14 cellular contexts compared by ENCODE assay signal in the genomic region with DNA sequence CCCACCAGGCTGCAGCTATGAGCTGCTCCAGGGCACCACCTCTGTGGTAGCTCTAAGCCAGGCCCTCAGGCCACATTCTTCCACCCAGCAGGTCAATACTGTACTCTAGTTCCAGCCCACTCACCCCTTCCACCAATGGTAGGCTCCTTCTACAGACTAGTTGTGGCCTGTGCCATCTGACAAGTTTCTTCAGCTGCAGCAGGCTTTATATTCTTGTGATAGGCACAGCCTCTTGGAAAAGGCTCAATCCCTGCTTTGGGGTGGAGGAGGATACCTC. TPM values are rescaled to one million over a fixed set of nuclear protein-coding genes. Genes with fewer than 3 reads are reported as not detected.
DNase-seq lines count a peak whose midpoint lies in the region; ATAC-seq, FAIRE-seq and TF ChIP-seq lines count a peak whose summit lies in the region.
"Had no signal": no experiment of that assay in that cellular context is flagged by ENCODE, and none has a peak within 500 bp of the region (broad histone marks: within the 10 kb centered on the region; RNA-seq: fewer than 3 reads in every experiment).

No MANE protein-coding gene starts in this region.

- H3K27me3 Mint-ChIP-seq in activated CD4-positive, alpha-beta T cell treated with anti-CD3 and anti-CD28 coated beads, Interleukin-2, amount 10 ng/mL, durations not matched to agents 24 days and 14 days = no peaks in the 10 kb centered on the region

- H3K9ac ChIP-seq in HepG2 (ENCODE audit: insufficient read depth, low read depth, low read length) = no peak overlapping the region

- CTCF ChIA-PET in HepG2 (lab: Yijun Ruan, JAX; ENCODE audit: low intra/inter-chr PET ratio, low total read pairs) = no interaction called here

- no peak overlapping the region for H3K4me3 Mint-ChIP-seq in activated CD4-positive, alpha-beta T cell treated with anti-CD3 and anti-CD28 coated beads, Interleukin-2, amount 10 ng/mL, durations not matched to agents 24 days and 14 days

- H3K79me2 ChIP-seq in HepG2 (ENCODE audit: insufficient read depth, low read length) = peaks cover 33% of the 10 kb centered on the region

- no peak for TF ChIP-seq RAD21 in HepG2 (CRISPR knock-in tag; IDR thresholded peaks at IDR 0.05)

- peaks cover 17% of the 10 kb centered on the region for H3K36me3 Mint-ChIP-seq in activated CD4-positive, alpha-beta T cell treated with anti-CD3 and anti-CD28 coated beads, Interleukin-2, amount 10 ng/mL, durations not matched to agents 24 days and 14 days (ENCODE audit: low read depth)

- no peak for FAIRE-seq in HepG2 (lab: Jason Lieb, UNC)
- FAIRE-seq: D721Med, islet of Langerhans, pancreas had no signal

- intact Hi-C loops in HepG2 (cut with micrococcal nuclease; ENCODE audit: unreplicated experiment) (no loop called here), uterus (cut with DNase I; ENCODE audit: low total_unique reads) (no loop called here)
- intact Hi-C loops in activated CD4-positive, alpha-beta T cell treated with anti-CD3 and anti-CD28 coated beads, Interleukin-2, amount 10 ng/mL, durations not matched to agents 24 days and 14 days (cut with micrococcal nuclease) = no loop called here

- ATAC-seq in GM18870 (IDR thresholded peaks at IDR 0.05; ENCODE audit: unreplicated experiment) (peak; percentile 74), GM21737 (IDR thresholded peaks at IDR 0.05; ENCODE audit: unreplicated experiment) (peak; percentile 46), HG03432 (IDR thresholded peaks at IDR 0.05; ENCODE audit: unreplicated experiment) (peak; percentile 67), HepG2 (peak; percentile 69)
- ATAC-seq: Right ventricle myocardium inferior had no signal

- H3K4me1 ChIP-seq in HepG2 (ENCODE audit: insufficient read depth, low read length) (peaks cover 10% of the 10 kb centered on the region), uterus (no peaks in the 10 kb centered on the region)

- TF ChIP-seq EP300 in HepG2 (IDR thresholded peaks at IDR 0.05; ENCODE audit: low read depth in 2 of 2, low read length in 2 of 2) (no peak), HepG2 (CRISPR knock-in tag; IDR thresholded peaks at IDR 0.05; ENCODE audit: borderline replicate concordance) (no peak)

- TF ChIP-seq POLR2A in HepG2 (IDR thresholded peaks at IDR 0.05; ENCODE audit: insufficient read depth in 1 of 2, low read depth in 2 of 2, low read length in 2 of 2) (no peak), uterus (IDR thresholded peaks at IDR 0.05) (no peak)

- H3K27ac Mint-ChIP-seq in activated CD4-positive, alpha-beta T cell treated with anti-CD3 and anti-CD28 coated beads, Interleukin-2, amount 10 ng/mL, durations not matched to agents 24 days and 14 days = no peak overlapping the region

- no peak overlapping the region for H2AFZ ChIP-seq in HepG2 (ENCODE audit: low read length)

- peaks cover 0 to 1% of the 10 kb centered on the region in 2 experiments; a peak in 1 of 5 replicates for H3K36me3 ChIP-seq in HepG2 (replicated peaks in 1 of 2; ENCODE audit: control insufficient read depth in 1 of 2, insufficient read depth in 2 of 2, low read length in 2 of 2)
- no peaks in the 10 kb centered on the region for H3K36me3 ChIP-seq in uterus
- H3K36me3 ChIP-seq: pancreas, tibial nerve had no signal

- BruUV-seq in HepG2 (replicated peaks; lab: Mats Ljungman, UMichigan) = no TSS peak

- no peak overlapping the region for H3K27ac ChIP-seq in HepG2 (ENCODE audit: extremely low read length, insufficient read depth, low read length)
- no peak overlapping the region for H3K27ac ChIP-seq in uterus
- H3K27ac ChIP-seq: pancreas, tibial nerve had no signal

- H3K4me3 ChIP-seq in HepG2 (replicated peaks in 1 of 3; ENCODE audit: insufficient read depth in 1 of 3, low read depth in 2 of 3, low read length in 3 of 3) (no peak overlapping the region), uterus (no peak overlapping the region)
- H3K4me3 ChIP-seq: pancreas, tibial nerve had no signal

- DNase-seq in HepG2 (ENCODE audit: low spot score) = no peak
- no peak for DNase-seq in amygdala (lab: John Stamatoyannopoulos, UW)
- no peak for DNase-seq in activated CD4-positive, CD25-positive, alpha-beta regulatory T cell (lab: John Stamatoyannopoulos, UW)
- no peak for DNase-seq in activated CD4-positive, alpha-beta T cell treated with anti-CD3 and anti-CD28 coated beads, Interleukin-2, amount 10 ng/mL, durations not matched to agents 24 days and 14 days
- no peak for DNase-seq in uterus
- DNase-seq: pancreas; stimulated activated CD4-positive, alpha-beta T cell treated with anti-CD3 and anti-CD28 coated beads, Interleukin-4, amount 100 ng/mL, for 24 hours had no signal

- POLR2A ChIA-PET in HepG2 (lab: Yijun Ruan, JAX) = interaction anchor here (1.3 kb wide), 1 partner anchor 9 kb away, joined by 6 read pairs; a partner anchor contains a TSS

- no peaks in the 10 kb centered on the region for H3K9me3 ChIP-seq in HepG2 (ENCODE audit: low read length)
- no peaks in the 10 kb centered on the region for H3K9me3 ChIP-seq in uterus
- H3K9me3 ChIP-seq: pancreas had no signal

- no peaks in the 10 kb centered on the region for H3K27me3 ChIP-seq in HepG2 (ENCODE audit: control insufficient read depth in 1 of 2, insufficient read depth in 2 of 2, low read length in 2 of 2)
- H3K27me3 ChIP-seq in uterus = no peaks in the 10 kb centered on the region
- H3K27me3 ChIP-seq: pancreas, tibial nerve had no signal

- TF ChIP-seq CTCF in HepG2 (CRISPR knock-in tag; IDR thresholded peaks at IDR 0.05) (no peak), uterus (IDR thresholded peaks at IDR 0.05) (no peak)

- H3K4me1 Mint-ChIP-seq in activated CD4-positive, alpha-beta T cell treated with anti-CD3 and anti-CD28 coated beads, Interleukin-2, amount 10 ng/mL, durations not matched to agents 24 days and 14 days = peaks cover 30% of the 10 kb centered on the region

- in situ Hi-C loops in HepG2 (cut with HindIII; ENCODE audit: extremely low pct_ligation_motif_present, low pct_unique_long_range_greater_than_20kb) = no loop called here

- peaks cover 12% of the 10 kb centered on the region for H3K9me3 Mint-ChIP-seq in activated CD4-positive, alpha-beta T cell treated with anti-CD3 and anti-CD28 coated beads, Interleukin-2, amount 10 ng/mL, durations not matched to agents 24 days and 14 days

- H3K4me2 ChIP-seq in HepG2 (ENCODE audit: low read depth, low read length) = no peak overlapping the region

- H4K20me1 ChIP-seq in HepG2 (ENCODE audit: insufficient read depth, low read length) = no peaks in the 10 kb centered on the region

TF ChIP-seq in HepG2, 621 proteins besides CTCF, POLR2A, EP300 and RAD21 (continues in another document):
- no peak for TF ChIP-seq TEAD3 (CRISPR knock-in tag; optimal IDR thresholded peaks at IDR 0.05; ENCODE audit: borderline replicate concordance)
- TF ChIP-seq KLF11 (CRISPR knock-in tag; IDR thresholded peaks at IDR 0.05) = no peak
- TF ChIP-seq, protein P1, sequence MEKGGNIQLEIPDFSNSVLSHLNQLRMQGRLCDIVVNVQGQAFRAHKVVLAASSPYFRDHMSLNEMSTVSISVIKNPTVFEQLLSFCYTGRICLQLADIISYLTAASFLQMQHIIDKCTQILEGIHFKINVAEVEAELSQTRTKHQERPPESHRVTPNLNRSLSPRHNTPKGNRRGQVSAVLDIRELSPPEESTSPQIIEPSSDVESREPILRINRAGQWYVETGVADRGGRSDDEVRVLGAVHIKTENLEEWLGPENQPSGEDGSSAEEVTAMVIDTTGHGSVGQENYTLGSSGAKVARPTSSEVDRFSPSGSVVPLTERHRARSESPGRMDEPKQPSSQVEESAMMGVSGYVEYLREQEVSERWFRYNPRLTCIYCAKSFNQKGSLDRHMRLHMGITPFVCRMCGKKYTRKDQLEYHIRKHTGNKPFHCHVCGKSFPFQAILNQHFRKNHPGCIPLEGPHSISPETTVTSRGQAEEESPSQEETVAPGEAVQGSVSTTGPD (CRISPR knock-in tag; IDR thresholded peaks at IDR 0.05) = no peak
- no peak for TF ChIP-seq SCMH1 (CRISPR knock-in tag; IDR thresholded peaks at IDR 0.05; ENCODE audit: borderline replicate concordance)
- no peak for TF ChIP-seq ZNF430 (CRISPR knock-in tag; IDR thresholded peaks at IDR 0.05)
- no peak for TF ChIP-seq RFXANK (CRISPR knock-in tag; IDR thresholded peaks at IDR 0.05)
- TF ChIP-seq ETV5 (CRISPR knock-in tag; IDR thresholded peaks at IDR 0.05; ENCODE audit: borderline replicate concordance) = no peak

RNA-seq across cellular contexts. Expression of a gene that starts 8.5 kb away (rescaled TPM):
- total RNA-seq in HepG2 (2016; rRNA removed; fragmentation: Illumina TruSeq; extraction: Trizol) = 42.4 and 56.5 TPM in 2 replicates
- total RNA-seq in HepG2 (2016; cell fraction: cytosol; rRNA removed; fragmentation: Illumina TruSeq; extraction: Trizol; ENCODE audit: low read depth) = 3.6 and 4.5 TPM in 2 replicates
- 41.6 and 57.3 TPM in 2 replicates for total RNA-seq in HepG2 (2016; cell fraction: insoluble cytoplasmic fraction; rRNA removed; fragmentation: Illumina TruSeq; extraction: Trizol)
- 8.7 and 9.1 TPM in 2 replicates for total RNA-seq in HepG2 (2016; cell fraction: membrane; rRNA removed; fragmentation: Illumina TruSeq; extraction: Trizol)
- total RNA-seq in HepG2 (2016; cell fraction: nucleus; rRNA removed; fragmentation: Illumina TruSeq; extraction: Trizol) = 21.1 and 24.4 TPM in 2 replicates
- 24.5 and 31.7 TPM in 2 replicates for polyA plus RNA-seq in HepG2 (2011; rRNA removed)
- polyA plus RNA-seq in HepG2 (2011; cell fraction: cytosol; rRNA removed) = 31.6 and 33.0 TPM in 2 replicates
- polyA plus RNA-seq in HepG2 (2011; cell fraction: nucleus; rRNA removed) = 25.0 and 29.4 TPM in 2 replicates
- polyA plus RNA-seq in HepG2 (2012) = 19.9 and 23.4 TPM in 2 replicates
- 2.7 and 2.9 TPM in 2 replicates for polyA plus RNA-seq in HepG2 (2016; cell fraction: cytosol; fragmentation: Illumina TruSeq; extraction: Trizol; ENCODE audit: low read depth)
- 55.6 and 59.5 TPM in 2 replicates for polyA plus RNA-seq in HepG2 (2016; cell fraction: insoluble cytoplasmic fraction; fragmentation: Illumina TruSeq; extraction: Trizol; ENCODE audit: low read depth)
- polyA plus RNA-seq in HepG2 (2016; cell fraction: membrane; fragmentation: Illumina TruSeq; extraction: Trizol; ENCODE audit: low read depth) = 5.6 TPM in 2 replicates
- polyA plus RNA-seq in HepG2 (2016; cell fraction: nucleus; fragmentation: Illumina TruSeq; extraction: Trizol; ENCODE audit: insufficient read depth, low read depth) = 30.3 and 34.9 TPM in 2 replicates
- 5.1 and 10.2 TPM in 2 replicates for polyA minus RNA-seq in HepG2 (2011; rRNA and poly(A)+ RNA removed; ENCODE audit: low replicate concordance)
- 16.1 and 17.5 TPM in 2 replicates for polyA minus RNA-seq in HepG2 (2011; cell fraction: cytosol; rRNA and poly(A)+ RNA removed)
- 27.2 and 34.8 TPM in 2 replicates for polyA minus RNA-seq in HepG2 (2011; cell fraction: nucleus; rRNA and poly(A)+ RNA removed)
- total RNA-seq in activated CD4-positive, alpha-beta T cell treated with anti-CD3 and anti-CD28 coated beads, Interleukin-2, amount 10 ng/mL, durations not matched to agents 24 days and 14 days = 34.2 and 35.0 TPM in 2 replicates
- 100 to 1,000 TPM in 1 of 4 donors, 10 to 100 TPM in 3; 19.4 to 141 (median 36.8) TPM for total RNA-seq in uterus
